Comparison of ENCODE assay signal across 8 cellular contexts in the genomic region with DNA sequence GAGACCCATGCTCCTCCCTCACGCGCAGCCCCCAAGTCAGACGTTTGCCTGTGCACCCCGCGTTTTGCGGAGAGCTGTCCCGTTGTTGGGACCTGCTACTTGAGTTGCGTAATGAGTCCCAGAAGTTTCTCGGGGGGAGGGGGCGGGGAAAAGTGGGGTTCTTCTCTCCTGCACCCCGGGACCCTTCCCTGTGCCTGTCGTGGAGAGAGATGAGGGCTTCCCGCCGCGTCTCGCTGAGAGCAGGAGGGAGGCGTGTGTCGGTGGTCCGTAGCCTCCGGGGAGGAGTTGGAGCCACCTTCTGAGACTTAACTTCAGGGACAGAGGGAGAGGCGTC.
DNase-seq lines count a peak whose midpoint lies in the region; ATAC-seq and TF ChIP-seq lines count a peak whose summit lies in the region.

No MANE protein-coding gene starts in this region.

- H3K4me1 ChIP-seq in neuron (ENCODE audit: insufficient read depth, low read length) = peaks cover 23% of the 10 kb centered on the region

- H2AFZ ChIP-seq in neuron (ENCODE audit: low read depth, low read length) = peak overlapping the region; percentile 90

- H3K9me3 ChIP-seq in neuron (ENCODE audit: low read length) = no peaks in the 10 kb centered on the region

- no peak for DNase-seq in AG10803 (ENCODE audit: low read depth)
- DNase-seq in activated CD4-positive, alpha-beta T cell treated with anti-CD3 and anti-CD28 coated beads for 48 hours = peak; percentile 54
- DNase-seq in fibroblast of pulmonary artery (ENCODE audit: low read depth) = no peak
- no peak for DNase-seq in NCI-H128 (lab: John Stamatoyannopoulos, UW; ENCODE audit: unreplicated experiment)
- no peak for DNase-seq in kidney glomerular epithelial cell (lab: John Stamatoyannopoulos, UW)

- H3K36me3 ChIP-seq in neuron (ENCODE audit: insufficient read depth, low read length) = no peaks in the 10 kb centered on the region

- H3K27me3 ChIP-seq in neuron (ENCODE audit: insufficient read depth, low read length) = no peaks in the 10 kb centered on the region

- no peak for TF ChIP-seq CTCF in AG10803 (conservative IDR thresholded peaks at IDR 0.05; ENCODE audit: low read length)
- no peak for TF ChIP-seq CTCF in fibroblast of pulmonary artery (IDR thresholded peaks at IDR 0.05; ENCODE audit: low read length, missing control alignments)

- H3K4me3 ChIP-seq in AG10803 (ENCODE audit: low read length) (peak overlapping the region; percentile 91), fibroblast of pulmonary artery (replicated peaks; ENCODE audit: low read depth, low read length) (peak overlapping the region; percentile 88), neuron (ENCODE audit: low read length) (peak overlapping the region; percentile 81)

- peak; percentile 0 for ATAC-seq in HG02678 (IDR thresholded peaks at IDR 0.05; ENCODE audit: unreplicated experiment)
- ATAC-seq in HG03457 (IDR thresholded peaks at IDR 0.05; ENCODE audit: unreplicated experiment) = no peak
